In genomic region chr19:37902668-37903067, GRCh38 we compare ENCODE assay signal across 1 cellular context.
TF ChIP-seq lines count a peak whose summit lies in the region.

No MANE protein-coding gene starts in this region.

TF ChIP-seq in HEK293, 187 proteins besides CTCF, POLR2A, EP300 and RAD21 (continued from another document and continues in another):
- TF ChIP-seq ZBTB11 (tag by site-specific recombination; conservative IDR thresholded peaks at IDR 0.05; ENCODE audit: low read depth) = no peak
- no peak for TF ChIP-seq GLI2 (tag by site-specific recombination; IDR thresholded peaks at IDR 0.05; ENCODE audit: borderline replicate concordance, low read depth)
- no peak for TF ChIP-seq ZNF580 (tag by site-specific recombination; IDR thresholded peaks at IDR 0.05)
- no peak for TF ChIP-seq ZNF747 (tag by site-specific recombination; IDR thresholded peaks at IDR 0.05)
- no peak for TF ChIP-seq ZNF777 (tag by site-specific recombination; IDR thresholded peaks at IDR 0.05; ENCODE audit: borderline replicate concordance)
- no peak for TF ChIP-seq TRIM28 (IDR thresholded peaks at IDR 0.05; ENCODE audit: borderline replicate concordance, low read length)
- no peak for TF ChIP-seq ZNF391 (tag by site-specific recombination; IDR thresholded peaks at IDR 0.05; ENCODE audit: borderline replicate concordance, low read depth)
- TF ChIP-seq KLF7 (tag by site-specific recombination; IDR thresholded peaks at IDR 0.05; ENCODE audit: borderline replicate concordance) = no peak
- TF ChIP-seq ZBTB44 (tag by site-specific recombination; IDR thresholded peaks at IDR 0.05) = no peak
- no peak for TF ChIP-seq ZNF211 (tag by site-specific recombination; IDR thresholded peaks at IDR 0.05; ENCODE audit: low read depth)
- no peak for TF ChIP-seq ZNF138 (tag by site-specific recombination; IDR thresholded peaks at IDR 0.05; ENCODE audit: borderline replicate concordance)
- TF ChIP-seq ZBTB6 (tag by site-specific recombination; IDR thresholded peaks at IDR 0.05) = no peak
- TF ChIP-seq ZNF623 (tag by site-specific recombination; IDR thresholded peaks at IDR 0.05) = no peak
- TF ChIP-seq ZNF311 (tag by site-specific recombination; IDR thresholded peaks at IDR 0.05; ENCODE audit: borderline replicate concordance) = no peak
- no peak for TF ChIP-seq ZNF521 (tag by site-specific recombination; IDR thresholded peaks at IDR 0.05)
- no peak for TF ChIP-seq ZNF155 (tag by site-specific recombination; IDR thresholded peaks at IDR 0.05)
- TF ChIP-seq ZBTB1 (tag by site-specific recombination; IDR thresholded peaks at IDR 0.05) = no peak
- no peak for TF ChIP-seq ZNF529 (tag by site-specific recombination; IDR thresholded peaks at IDR 0.05; ENCODE audit: insufficient replicate concordance)
- peak; percentile 80 for TF ChIP-seq GLIS1 (tag by site-specific recombination; IDR thresholded peaks at IDR 0.05)
- no peak for TF ChIP-seq SP3 (tag by site-specific recombination; IDR thresholded peaks at IDR 0.05)
- TF ChIP-seq REPIN1 (tag by site-specific recombination; IDR thresholded peaks at IDR 0.05; ENCODE audit: low read depth) = no peak
- TF ChIP-seq ZNF37A (tag by site-specific recombination; IDR thresholded peaks at IDR 0.05) = no peak
- TF ChIP-seq ZNF513 (tag by site-specific recombination; IDR thresholded peaks at IDR 0.05) = no peak
- TF ChIP-seq PRDM10 (tag by site-specific recombination; IDR thresholded peaks at IDR 0.05) = no peak
- no peak for TF ChIP-seq ZNF366 (tag by site-specific recombination; conservative IDR thresholded peaks at IDR 0.05)
- TF ChIP-seq ZNF501 (tag by site-specific recombination; IDR thresholded peaks at IDR 0.05) = no peak
- peak; percentile 20; the same call in 1 of the 2 replicates for TF ChIP-seq ZBTB17 (tag by site-specific recombination; IDR thresholded peaks at IDR 0.05)
- peak; percentile 99 for TF ChIP-seq ZNF654 (tag by site-specific recombination; IDR thresholded peaks at IDR 0.05; ENCODE audit: low read depth)
- TF ChIP-seq ZXDB (tag by site-specific recombination; IDR thresholded peaks at IDR 0.05) = peak; percentile 45; the same call in 1 of the 2 replicates
- TF ChIP-seq HOXA7 (CRISPR knock-in tag; IDR thresholded peaks at IDR 0.05; ENCODE audit: borderline replicate concordance) = no peak
- TF ChIP-seq ZNF510 (tag by site-specific recombination; IDR thresholded peaks at IDR 0.05; ENCODE audit: insufficient replicate concordance) = no peak
- TF ChIP-seq ZNF223 (tag by site-specific recombination; IDR thresholded peaks at IDR 0.05) = peak; percentile 93
- no peak for TF ChIP-seq ZNF23 (tag by site-specific recombination; IDR thresholded peaks at IDR 0.05; ENCODE audit: borderline replicate concordance)
- peak; percentile 41; the same call in 1 of the 2 replicates for TF ChIP-seq EGR2 (tag by site-specific recombination; IDR thresholded peaks at IDR 0.05; ENCODE audit: low read depth)
- no peak for TF ChIP-seq ZNF335 (tag by site-specific recombination; conservative IDR thresholded peaks at IDR 0.05)
- TF ChIP-seq ZNF518A (tag by site-specific recombination; conservative IDR thresholded peaks at IDR 0.05; ENCODE audit: low read depth) = no peak
- TF ChIP-seq ZBTB49 (tag by site-specific recombination; IDR thresholded peaks at IDR 0.05; ENCODE audit: low read depth) = no peak
- no peak for TF ChIP-seq BCL6B (tag by site-specific recombination; IDR thresholded peaks at IDR 0.05)
- no peak for TF ChIP-seq SALL2 (tag by site-specific recombination; IDR thresholded peaks at IDR 0.05; ENCODE audit: borderline replicate concordance)
- TF ChIP-seq ZNF239 (tag by site-specific recombination; IDR thresholded peaks at IDR 0.05) = no peak
